Comparison of ENCODE assay signal across 18 cellular contexts in genomic region chr13:111926501-111927180, GRCh38.
"Had no signal": no experiment of that assay in that cellular context is flagged by ENCODE, and none has a peak within 500 bp of the region (broad histone marks: within the 10 kb centered on the region; RNA-seq: fewer than 3 reads in every experiment).

No MANE protein-coding gene starts in this region.

- H3K36me3 Mint-ChIP-seq: activated CD4-positive, alpha-beta memory T cell treated with anti-CD3 and anti-CD28 coated beads for 36 hours; naive thymus-derived CD4-positive, alpha-beta T cell had no signal

- H3K4me1 Mint-ChIP-seq: activated naive CD8-positive, alpha-beta T cell treated with anti-CD3 and anti-CD28 coated beads, Interleukin-2, amount 50 U/mL, for 24 hours; naive thymus-derived CD4-positive, alpha-beta T cell; T-helper 17 cell had no signal

- H3K27ac Mint-ChIP-seq: activated CD4-positive, alpha-beta memory T cell treated with anti-CD3 and anti-CD28 coated beads for 36 hours; activated naive CD8-positive, alpha-beta T cell treated with anti-CD3 and anti-CD28 coated beads, Interleukin-2, amount 50 U/mL, for 24 hours; activated T-cell treated with anti-CD3 and anti-CD28 coated beads, Interleukin-2, amount 50 U/mL, for 72 hours; naive thymus-derived CD4-positive, alpha-beta T cell; progenitor cell of endocrine pancreas; T-helper 17 cell had no signal

- H3K27me3 Mint-ChIP-seq: activated CD4-positive, alpha-beta memory T cell treated with anti-CD3 and anti-CD28 coated beads for 36 hours; activated naive CD8-positive, alpha-beta T cell treated with anti-CD3 and anti-CD28 coated beads, Interleukin-2, amount 50 U/mL, for 24 hours had no signal

- DNase-seq: activated CD4-positive, alpha-beta memory T cell treated with anti-CD3 and anti-CD28 coated beads for 36 hours; activated CD4-positive, alpha-beta T cell treated with anti-CD3 and anti-CD28 coated beads for 4 hours; activated CD4-positive, CD25-positive, alpha-beta regulatory T cell; activated gamma-delta T cell; activated naive CD4-positive, alpha-beta T cell treated with anti-CD3 and anti-CD28 coated beads, Interleukin-2, amount 50 U/mL, for 16 hours; activated naive CD8-positive, alpha-beta T cell treated with anti-CD3 and anti-CD28 coated beads, Interleukin-2, amount 50 U/mL, for 24 hours; activated T-cell treated with anti-CD3 and anti-CD28 coated beads, Interleukin-2, amount 50 U/mL, for 72 hours; cerebellar nuclear complex; foreskin fibroblast; heart right ventricle; left colon; naive thymus-derived CD4-positive, alpha-beta T cell; retina; stimulated activated CD4-positive, alpha-beta T cell treated with anti-CD3 and anti-CD28 coated beads, Interleukin-4, amount 100 ng/mL, for 1 hour; stimulated activated naive CD4-positive, alpha-beta T cell; T-helper 17 cell had no signal

- H3K4me3 Mint-ChIP-seq: activated CD4-positive, alpha-beta memory T cell treated with anti-CD3 and anti-CD28 coated beads for 36 hours; activated naive CD8-positive, alpha-beta T cell treated with anti-CD3 and anti-CD28 coated beads, Interleukin-2, amount 50 U/mL, for 24 hours; activated T-cell treated with anti-CD3 and anti-CD28 coated beads, Interleukin-2, amount 50 U/mL, for 72 hours; naive thymus-derived CD4-positive, alpha-beta T cell; neural crest cell; T-helper 17 cell had no signal

- ATAC-seq: activated naive CD8-positive, alpha-beta T cell treated with anti-CD3 and anti-CD28 coated beads, Interleukin-2, amount 50 U/mL, for 24 hours; activated T-cell treated with anti-CD3 and anti-CD28 coated beads, Interleukin-2, amount 50 U/mL, for 72 hours; heart right ventricle; left colon; naive thymus-derived CD4-positive, alpha-beta T cell; T-helper 17 cell had no signal
